ENCODE assay signal across 12 cellular contexts in genomic region chr19:58516964-58517833, GRCh38. TPM values are rescaled to one million over a fixed set of nuclear protein-coding genes. Genes with fewer than 3 reads are reported as not detected.
DNase-seq lines count a peak whose midpoint lies in the region; TF ChIP-seq lines count a peak whose summit lies in the region.
"Had no signal": no experiment of that assay in that cellular context is flagged by ENCODE, and none has a peak within 500 bp of the region (broad histone marks: within the 10 kb centered on the region; RNA-seq: fewer than 3 reads in every experiment).

No MANE protein-coding gene starts in this region.

- CTCF ChIA-PET in activated naive CD4-positive, alpha-beta T cell treated with anti-CD3 and anti-CD28 coated beads, Interleukin-2, amount 10 ng/mL, durations not matched to agents 7 days and 5 days (lab: Charles Lee), result interaction anchor here (1.3 to 7.4 kb wide), 4 partner anchors 37 to 62 kb away, joined by 4 to 109 read pairs (median 20); partner anchors contain the start of gene CHMP2A
- CTCF ChIA-PET in activated naive CD4-positive, alpha-beta T cell treated with anti-CD3 and anti-CD28 coated beads for 36 hours (lab: Charles Lee), result interaction anchor here (0.6 to 6.4 kb wide), 4 partner anchors 37 to 64 kb away, joined by 3 to 52 read pairs (median 4); partner anchors contain the start of gene CHMP2A

- H3K36me3 Mint-ChIP-seq in activated naive CD4-positive, alpha-beta T cell treated with anti-CD3 and anti-CD28 coated beads, Interleukin-2, amount 10 ng/mL, durations not matched to agents 7 days and 5 days, result peaks cover 21% of the 10 kb centered on the region
- H3K36me3 Mint-ChIP-seq in activated naive CD4-positive, alpha-beta T cell treated with anti-CD3 and anti-CD28 coated beads for 36 hours (ENCODE audit: low read depth), result peaks cover 23% of the 10 kb centered on the region

- peaks cover 6% of the 10 kb centered on the region for H3K27me3 Mint-ChIP-seq in activated naive CD4-positive, alpha-beta T cell treated with anti-CD3 and anti-CD28 coated beads, Interleukin-2, amount 10 ng/mL, durations not matched to agents 7 days and 5 days
- no peaks in the 10 kb centered on the region for H3K27me3 Mint-ChIP-seq in activated naive CD4-positive, alpha-beta T cell treated with anti-CD3 and anti-CD28 coated beads for 36 hours (ENCODE audit: low read depth)
- H3K27me3 Mint-ChIP-seq: progenitor cell of endocrine pancreas had no signal

- peak overlapping the region; percentile 33 for H3K4me3 Mint-ChIP-seq in activated naive CD4-positive, alpha-beta T cell treated with anti-CD3 and anti-CD28 coated beads, Interleukin-2, amount 10 ng/mL, durations not matched to agents 7 days and 5 days
- H3K4me3 Mint-ChIP-seq in activated naive CD4-positive, alpha-beta T cell treated with anti-CD3 and anti-CD28 coated beads for 36 hours, result no peak overlapping the region

- H3K27ac Mint-ChIP-seq in activated naive CD4-positive, alpha-beta T cell treated with anti-CD3 and anti-CD28 coated beads, Interleukin-2, amount 10 ng/mL, durations not matched to agents 7 days and 5 days, result no peak overlapping the region
- H3K27ac Mint-ChIP-seq in activated naive CD4-positive, alpha-beta T cell treated with anti-CD3 and anti-CD28 coated beads for 36 hours, result no peak overlapping the region

- intact Hi-C loops in activated naive CD4-positive, alpha-beta T cell treated with anti-CD3 and anti-CD28 coated beads for 36 hours (cut with micrococcal nuclease), result no loop called here

- peak overlapping the region in 1 of 2 donors; percentile 98 for H3K27ac ChIP-seq in coronary artery

- peak; percentile 2 for TF ChIP-seq CTCF in NB4 (IDR thresholded peaks at IDR 0.05; ENCODE audit: low read depth, low read length)
- TF ChIP-seq CTCF in coronary artery (IDR thresholded peaks at IDR 0.05), result no peak
- TF ChIP-seq CTCF in retinal pigment epithelial cell (conservative IDR thresholded peaks at IDR 0.05; ENCODE audit: low read depth, low read length), result peak; percentile 3

- H3K4me1 Mint-ChIP-seq in activated naive CD4-positive, alpha-beta T cell treated with anti-CD3 and anti-CD28 coated beads, Interleukin-2, amount 10 ng/mL, durations not matched to agents 7 days and 5 days, result peaks cover 60% of the 10 kb centered on the region
- peaks cover 47% of the 10 kb centered on the region for H3K4me1 Mint-ChIP-seq in activated naive CD4-positive, alpha-beta T cell treated with anti-CD3 and anti-CD28 coated beads for 36 hours (ENCODE audit: low read depth)

- no peaks in the 10 kb centered on the region for H3K9me3 Mint-ChIP-seq in activated naive CD4-positive, alpha-beta T cell treated with anti-CD3 and anti-CD28 coated beads, Interleukin-2, amount 10 ng/mL, durations not matched to agents 7 days and 5 days
- no peaks in the 10 kb centered on the region for H3K9me3 Mint-ChIP-seq in activated naive CD4-positive, alpha-beta T cell treated with anti-CD3 and anti-CD28 coated beads for 36 hours

- TF ChIP-seq POLR2A in NB4 (IDR thresholded peaks at IDR 0.05; ENCODE audit: extremely low read depth, insufficient read length), result no peak

- H3K4me3 ChIP-seq in NB4 (ENCODE audit: low read depth, low read length) (no peak overlapping the region), coronary artery (peak overlapping the region; percentile 93), retinal pigment epithelial cell (ENCODE audit: low read length) (no peak overlapping the region)

- DNase-seq in activated naive CD4-positive, alpha-beta T cell treated with anti-CD3 and anti-CD28 coated beads, Interleukin-2, amount 10 ng/mL, durations not matched to agents 7 days and 5 days, result no peak
- no peak for DNase-seq in activated naive CD4-positive, alpha-beta T cell treated with anti-CD3 and anti-CD28 coated beads for 36 hours
- DNase-seq in NB4 (ENCODE audit: low read depth) (no peak), coronary artery (ENCODE audit: low spot score) (no peak), retinal pigment epithelial cell (ENCODE audit: low read depth) (no peak), NCI-H1105 treated with DMSO at 0.1 percent for 48 hours (lab: John Stamatoyannopoulos, UW) (no peak), NCI-H1092 (lab: John Stamatoyannopoulos, UW) (no peak)
- no peak for DNase-seq in stimulated activated CD4-positive, alpha-beta T cell treated with anti-CD3 and anti-CD28 coated beads, Interleukin-1b, Interleukin-23, amount 100 ng/mL, for 48 hours
- DNase-seq: AML-193; central memory CD4-positive, alpha-beta T cell; mesendoderm had no signal

RNA-seq across cellular contexts. Expression of gene ZBTB45, which starts 2.4 kb away (rescaled TPM):
- 1 to 10 TPM; 5.5 to 6.0 TPM for total RNA-seq in activated naive CD4-positive, alpha-beta T cell treated with anti-CD3 and anti-CD28 coated beads for 36 hours

RNA-seq across cellular contexts. Expression of gene SLC27A5, which starts 5.4 kb away (rescaled TPM):
- 10 to 100 TPM; 13.8 to 14.4 TPM for total RNA-seq in activated naive CD4-positive, alpha-beta T cell treated with anti-CD3 and anti-CD28 coated beads for 36 hours

RNA-seq across cellular contexts. Expression of gene TRIM28, which starts 26.7 kb away (rescaled TPM):
- total RNA-seq in activated naive CD4-positive, alpha-beta T cell treated with anti-CD3 and anti-CD28 coated beads for 36 hours, result 100 to 1,000 TPM; 475 to 483 TPM

RNA-seq across cellular contexts. Expression of gene CHMP2A, which starts 37.7 kb away (rescaled TPM):
- total RNA-seq in activated naive CD4-positive, alpha-beta T cell treated with anti-CD3 and anti-CD28 coated beads for 36 hours, result 100 to 1,000 TPM; 109 to 111 TPM

RNA-seq across cellular contexts. Expression of gene ZNF446, which starts 41.0 kb away (rescaled TPM):
- total RNA-seq in activated naive CD4-positive, alpha-beta T cell treated with anti-CD3 and anti-CD28 coated beads for 36 hours, result 1 to 10 TPM; 2.6 to 2.9 TPM
